ENCODE assay signal across 1 cellular context in the genomic region with DNA sequence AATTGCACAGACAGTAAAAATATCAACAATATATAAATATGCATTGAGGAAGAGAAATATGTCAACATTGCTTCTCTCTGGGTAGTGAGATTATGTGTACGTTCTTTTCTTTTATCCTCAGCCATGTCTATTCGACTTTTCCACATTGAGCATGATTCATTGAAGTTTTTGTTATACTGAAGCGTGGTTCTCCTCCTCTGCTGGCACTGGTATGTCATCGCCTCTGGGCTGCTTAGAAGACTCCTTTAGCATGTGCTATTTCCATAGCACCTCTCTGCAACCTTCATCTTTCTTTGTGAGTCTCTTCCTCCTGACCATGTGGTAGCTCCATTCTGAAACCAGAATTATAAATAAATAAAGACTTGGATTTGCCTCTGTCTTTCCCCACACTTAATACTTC.
TF ChIP-seq lines count a peak whose summit lies in the region.

No MANE protein-coding gene starts in this region.

TF ChIP-seq in IMR-90, 13 proteins besides CTCF, POLR2A, EP300 and RAD21:
- TF ChIP-seq MXI1 (IDR thresholded peaks at IDR 0.05; ENCODE audit: borderline replicate concordance, low read depth, low read length), result no peak
